In genomic region chr2:54289942-54290702, GRCh38 we compare ENCODE assay signal across 1 cellular context.
TF ChIP-seq lines count a peak whose summit lies in the region.

No MANE protein-coding gene starts in this region.

TF ChIP-seq in H1, 55 proteins besides CTCF, POLR2A, EP300 and RAD21:
- TF ChIP-seq RBBP5 (IDR thresholded peaks at IDR 0.05; ENCODE audit: borderline replicate concordance, low read depth, low read length) (no peak), EGR1 (IDR thresholded peaks at IDR 0.05; ENCODE audit: borderline replicate concordance, low read depth, low read length) (no peak), SIX5 (IDR thresholded peaks at IDR 0.05; ENCODE audit: low read depth, low read length) (no peak), CHD7 (IDR thresholded peaks at IDR 0.05; ENCODE audit: insufficient replicate concordance, low read length) (peak; percentile 54)
TF ChIP-seq in H1: peak in this region for 1.
